In the genomic region with DNA sequence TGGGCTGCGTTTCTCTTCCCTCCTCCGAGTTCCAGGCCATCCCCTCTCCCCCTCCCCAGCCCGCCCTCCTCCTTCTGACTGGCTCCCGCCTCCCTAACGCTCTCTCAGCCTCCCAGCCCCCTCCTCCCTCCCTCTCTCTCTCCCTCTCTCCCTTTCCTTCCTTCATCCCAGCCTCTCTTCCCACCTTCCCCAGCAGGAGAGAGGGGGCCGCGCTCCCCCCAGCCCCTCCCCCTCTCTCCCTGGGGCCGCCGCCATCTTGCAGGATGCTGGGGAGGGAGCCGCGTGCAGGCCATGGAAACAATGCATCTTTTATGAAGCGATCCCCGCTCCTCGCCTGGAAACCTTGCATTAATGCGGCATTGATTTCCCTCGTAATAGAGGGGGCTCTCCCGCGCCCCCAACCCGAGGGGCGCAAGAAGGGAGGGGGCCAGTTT, we compare ENCODE assay signal across 8 cellular contexts. TPM values are rescaled to one million over a fixed set of nuclear protein-coding genes. Genes with fewer than 3 reads are reported as not detected.
DNase-seq lines count a peak whose midpoint lies in the region; ATAC-seq, FAIRE-seq and TF ChIP-seq lines count a peak whose summit lies in the region.

No MANE protein-coding gene starts in this region.

- H3K4me1 ChIP-seq in neural progenitor cell = peaks cover 4% of the 10 kb centered on the region
- H3K4me1 ChIP-seq in thoracic aorta (ENCODE audit: control insufficient read depth in 1 of 2, low read depth in 2 of 2) = peaks cover 0 to 19% of the 10 kb centered on the region in 2 donors

- TF ChIP-seq POLR2A in GM18505 (IDR thresholded peaks at IDR 0.05; ENCODE audit: borderline replicate concordance, extremely low read depth, insufficient read depth, insufficient read length) = no peak

- H3K36me3 ChIP-seq in neural progenitor cell (no peaks in the 10 kb centered on the region), thoracic aorta (no peaks in the 10 kb centered on the region)

- H3K36me3 Mint-ChIP-seq in neural progenitor cell = no peaks in the 10 kb centered on the region

- ATAC-seq in thoracic aorta (ENCODE audit: insufficient number of reproducible peaks, low FRiP score, low read depth) (peak; percentile 56), GM18505 (IDR thresholded peaks at IDR 0.05; ENCODE audit: unreplicated experiment) (no peak)

- peak overlapping the region; percentile 82 for H3K4me2 ChIP-seq in neural progenitor cell

- H3K9ac ChIP-seq in neural progenitor cell = no peak overlapping the region

- H3K9me3 Mint-ChIP-seq in neural progenitor cell = no peaks in the 10 kb centered on the region

- H4K20me1 ChIP-seq in neural progenitor cell (ENCODE audit: low read depth) = no peaks in the 10 kb centered on the region

- no peak for FAIRE-seq in D721Med (lab: Jason Lieb, UNC)

- peak overlapping the region; percentile 76 for H3K27ac Mint-ChIP-seq in neural progenitor cell

- DNase-seq in D721Med (ENCODE audit: insufficient read length, low spot score) (peak; percentile 57), NCI-H2107 treated with DMSO at 0.1 percent for 48 hours (lab: John Stamatoyannopoulos, UW; ENCODE audit: unreplicated experiment) (peak; percentile 48), fibroblast of mammary gland (ENCODE audit: low read depth) (peak; percentile 9), neural progenitor cell (ENCODE audit: low spot score) (peak; percentile 93), thoracic aorta (ENCODE audit: low spot score) (no peak), mesenteric fat pad (ENCODE audit: low spot score) (no peak)
- DNase-seq in activated CD8-positive, alpha-beta memory T cell treated with anti-CD3 and anti-CD28 coated beads, Interleukin-2, amount 50 U/mL, for 48 hours = peak; percentile 78

- H3F3A ChIP-seq in neural progenitor cell (ENCODE audit: low read depth) = peaks cover 52% of the 10 kb centered on the region

- H3K9me3 ChIP-seq in neural progenitor cell (ENCODE audit: low read depth) (no peaks in the 10 kb centered on the region), thoracic aorta (no peaks in the 10 kb centered on the region)

- H2AFZ ChIP-seq in neural progenitor cell (replicated peaks) = peak overlapping the region; percentile 82

- H3K4me3 ChIP-seq in fibroblast of mammary gland (ENCODE audit: control insufficient read depth, low read depth, low read length) (peak overlapping the region; percentile 34), neural progenitor cell (peak overlapping the region; percentile 58), thoracic aorta (peak overlapping the region; percentile 85)

- peak overlapping the region; percentile 71 for H3K4me3 Mint-ChIP-seq in neural progenitor cell

- H3K27me3 Mint-ChIP-seq in neural progenitor cell (ENCODE audit: insufficient read depth, low read depth) = peaks cover 12% of the 10 kb centered on the region

- no peaks in the 10 kb centered on the region for H3K79me2 ChIP-seq in neural progenitor cell (ENCODE audit: low read depth)

- TF ChIP-seq CTCF in D721Med (IDR thresholded peaks at IDR 0.05; ENCODE audit: insufficient read depth, missing control alignments) (no peak), fibroblast of mammary gland (conservative IDR thresholded peaks at IDR 0.05; ENCODE audit: control insufficient read depth, insufficient read depth, low read depth, low read length) (no peak), neural progenitor cell (IDR thresholded peaks at IDR 0.05) (no peak), thoracic aorta (IDR thresholded peaks at IDR 0.05) (no peak)

- H3K4me1 Mint-ChIP-seq in neural progenitor cell = peaks cover 26% of the 10 kb centered on the region

- no peaks in the 10 kb centered on the region for H3K27me3 ChIP-seq in neural progenitor cell
- H3K27me3 ChIP-seq in thoracic aorta (replicated peaks; ENCODE audit: insufficient read depth) = no peaks in the 10 kb centered on the region

- H3K27ac ChIP-seq in neural progenitor cell (peak overlapping the region; percentile 95), thoracic aorta (no peak overlapping the region)

RNA-seq across cellular contexts. Expression of a gene that starts 42.6 kb away (rescaled TPM):
- 13.3 and 59.0 TPM in 2 replicates for total RNA-seq in neural progenitor cell (ENCODE audit: low replicate concordance)
- total RNA-seq in thoracic aorta = 10 to 100 TPM; 15.4 to 15.7 TPM
- 27.1 TPM for total RNA-seq in mesenteric fat pad

Comparison
In these comparisons a context has a peak if more than half of its experiments do, and no peak if none do; other contexts are left out.
1. DNase-seq: peak in D721Med (single experiment), NCI-H2107 treated with DMSO at 0.1 percent for 48 hours (single experiment), activated CD8-positive, alpha-beta memory T cell treated with anti-CD3 and anti-CD28 coated beads, Interleukin-2, amount 50 U/mL, for 48 hours (single experiment), fibroblast of mammary gland (single experiment) and neural progenitor cell (single experiment); none in thoracic aorta (single experiment) and mesenteric fat pad (single experiment).
2. H3K4me3 ChIP-seq: peak in every context shown above with its lines; median percentile 85 in thoracic aorta; 58 in neural progenitor cell; 34 in fibroblast of mammary gland.